ENCODE assay signal across 27 cellular contexts in the genomic region with DNA sequence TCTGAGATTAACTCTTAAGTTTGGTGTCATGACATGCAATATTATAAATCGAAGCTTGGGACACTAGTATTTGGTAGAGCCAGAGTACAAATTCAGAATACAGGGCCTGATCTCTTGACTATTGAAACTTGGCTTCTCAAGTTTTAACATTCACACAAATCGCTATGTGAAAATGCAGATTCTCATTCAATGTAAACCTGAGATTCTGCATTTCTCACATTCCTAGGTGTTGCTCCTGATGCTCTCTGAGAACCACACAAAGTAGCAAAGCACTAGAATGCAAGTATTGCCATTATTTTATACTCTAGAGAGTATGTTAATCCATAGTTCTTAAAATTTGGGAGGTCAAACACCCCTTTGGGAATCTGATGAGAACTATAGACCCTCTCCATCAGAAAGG. TPM values are rescaled to one million over a fixed set of nuclear protein-coding genes. Genes with fewer than 3 reads are reported as not detected.
DNase-seq lines count a peak whose midpoint lies in the region; ATAC-seq, FAIRE-seq and TF ChIP-seq lines count a peak whose summit lies in the region.
"Had no signal": no experiment of that assay in that cellular context is flagged by ENCODE, and none has a peak within 500 bp of the region (broad histone marks: within the 10 kb centered on the region; RNA-seq: fewer than 3 reads in every experiment).

No MANE protein-coding gene starts in this region.

- H3K56ac ChIP-seq in H9 (ENCODE audit: insufficient read length, low read depth, low read length) (no peak overlapping the region), H1 (replicated peaks; ENCODE audit: insufficient read length, low read depth, low read length) (no peak overlapping the region), mesendoderm (ENCODE audit: low read length) (no peak overlapping the region)

- H2BK12ac ChIP-seq in H9 (ENCODE audit: insufficient read length, low read depth, low read length) (no peak overlapping the region), H1 (ENCODE audit: low read depth, low read length) (no peak overlapping the region)

- H3K79me1 ChIP-seq in H9 (ENCODE audit: insufficient read depth, low read depth, low read length, poor library complexity, severe bottlenecking) (no peaks in the 10 kb centered on the region), H1 (ENCODE audit: low read depth, low read length) (no peaks in the 10 kb centered on the region), mesendoderm (ENCODE audit: low read length) (no peaks in the 10 kb centered on the region)

- WGBS in H9 (ENCODE audit: extremely low coverage, insufficient read length, low lambda C conversion rate), result no CpG with 5 or more reads among the region's 2 CpGs
- 54% methylated on average over 2 of the region's 2 CpGs; no CpG with 5 or more reads in 1 of the 2 experiments for WGBS in H1 (ENCODE audit: extremely low coverage in 1 of 2, insufficient coverage in 1 of 2, insufficient read length in 1 of 2, insufficient replicate concordance in 2 of 2, low coverage in 1 of 2, low lambda C conversion rate in 2 of 2, missing lambda C conversion rate in 1 of 2), 2 experiments
- WGBS in mesendoderm (ENCODE audit: extremely low coverage, insufficient coverage, low lambda C conversion rate), result no CpG with 5 or more reads among the region's 2 CpGs

- H3K9me3 ChIP-seq in H9 (ENCODE audit: control insufficient read depth, low read depth, low read length) (no peaks in the 10 kb centered on the region), H1 (ENCODE audit: insufficient read depth in 2 of 2, low read depth in 1 of 2, low read length in 1 of 2) (no peaks in the 10 kb centered on the region)
- H3K9me3 ChIP-seq: A549; BE2C; BLaER1 treated with 17β-estradiol and CSF1 and Interleukin-3, amounts not matched to agents 10 nM and 100 nM; HAP-1 had no signal

- no peak overlapping the region for H3K4me3 ChIP-seq in H1 (ENCODE audit: extremely low read depth in 1 of 4, insufficient read depth in 2 of 4, low read depth in 3 of 4, low read length in 4 of 4)
- H3K4me3 ChIP-seq in mesendoderm (ENCODE audit: low read length), result no peak overlapping the region
- H3K4me3 ChIP-seq: A549; BLaER1 treated with 17β-estradiol and CSF1 and Interleukin-3, amounts not matched to agents 10 nM and 100 nM; HAP-1 had no signal

- H3K23ac ChIP-seq in H9 (ENCODE audit: insufficient read length, low read depth, low read length) (no peak overlapping the region), H1 (ENCODE audit: insufficient read length) (no peak overlapping the region), mesendoderm (ENCODE audit: low read length) (no peak overlapping the region)

- H3K27ac ChIP-seq in H9 (ENCODE audit: insufficient read length, low read depth, low read length) (peak overlapping the region; percentile 83), H1 (ENCODE audit: low read depth, low read length) (no peak overlapping the region), mesendoderm (ENCODE audit: low read depth, low read length) (no peak overlapping the region)
- H3K27ac ChIP-seq: A549; BLaER1 treated with 17β-estradiol and CSF1 and Interleukin-3, amounts not matched to agents 10 nM and 100 nM had no signal

- H3K4me3 Mint-ChIP-seq in H9, result no peak overlapping the region
- no peak overlapping the region for H3K4me3 Mint-ChIP-seq in activated T-helper 17 cell treated with anti-CD3 and anti-CD28 coated beads, Interleukin-2, amount 50 U/mL, for 72 hours
- H3K4me3 Mint-ChIP-seq: CD14-positive monocyte; CD4-positive, alpha-beta T cell; HFFc6 had no signal

- POLR2A ChIA-PET in H1 (lab: Charles Lee; ENCODE audit: partially characterized antibody), result interaction anchor here (1.2 to 1.5 kb wide), 2 partner anchors 48 to 53 kb away, joined by 3 to 4 read pairs; a partner anchor contains a TSS

- no peak overlapping the region for H4K5ac ChIP-seq in H9 (ENCODE audit: insufficient read length, low read depth, low read length)
- H4K5ac ChIP-seq in H1 (ENCODE audit: insufficient read length, low read depth, low read length), result no peak overlapping the region
- no peak overlapping the region for H4K5ac ChIP-seq in mesendoderm (ENCODE audit: low read length)

- H2BK15ac ChIP-seq in H9 (ENCODE audit: low read depth, low read length) (no peak overlapping the region), H1 (ENCODE audit: low read length) (no peak overlapping the region), mesendoderm (replicated peaks; ENCODE audit: low read depth) (no peak overlapping the region)

- H3K18ac ChIP-seq in H9 (ENCODE audit: insufficient read length, low read depth, low read length), result no peak overlapping the region
- H3K18ac ChIP-seq in H1 (ENCODE audit: extremely low read depth, low read length), result no peak overlapping the region
- no peak overlapping the region for H3K18ac ChIP-seq in mesendoderm (ENCODE audit: low read length)

- no peak overlapping the region for H4K8ac ChIP-seq in H9 (replicated peaks; ENCODE audit: insufficient read length, low read depth, low read length)
- H4K8ac ChIP-seq in H1 (ENCODE audit: extremely low read depth, insufficient read depth, low read length), result no peak overlapping the region
- no peak overlapping the region for H4K8ac ChIP-seq in mesendoderm (ENCODE audit: low read depth, low read length)

- H3K4ac ChIP-seq in H9 (ENCODE audit: low read depth, low read length), result no peak overlapping the region
- H3K4ac ChIP-seq in H1 (replicated peaks; ENCODE audit: insufficient read length, low read depth, low read length), result no peak overlapping the region
- no peak overlapping the region for H3K4ac ChIP-seq in mesendoderm (ENCODE audit: low read depth, low read length)

- H3T11ph ChIP-seq in H9 (ENCODE audit: low read length), result no peak overlapping the region

- H3K36me3 Mint-ChIP-seq in H9 (ENCODE audit: insufficient read depth in 1 of 3, low read depth in 3 of 3), result no peaks in the 10 kb centered on the region
- no peaks in the 10 kb centered on the region for H3K36me3 Mint-ChIP-seq in activated T-helper 17 cell treated with anti-CD3 and anti-CD28 coated beads, Interleukin-2, amount 50 U/mL, for 72 hours (ENCODE audit: low read depth)

- H2BK5ac ChIP-seq in H9 (ENCODE audit: insufficient read length, low read length), result no peak overlapping the region
- no peak overlapping the region for H2BK5ac ChIP-seq in H1 (ENCODE audit: low read depth, low read length)
- no peak overlapping the region for H2BK5ac ChIP-seq in mesendoderm (ENCODE audit: low read length)

- no peaks in the 10 kb centered on the region for H3K27me3 Mint-ChIP-seq in H9 (ENCODE audit: low read depth)
- peaks cover 5% of the 10 kb centered on the region for H3K27me3 Mint-ChIP-seq in activated T-helper 17 cell treated with anti-CD3 and anti-CD28 coated beads, Interleukin-2, amount 50 U/mL, for 72 hours

- H3K9me3 Mint-ChIP-seq in H9, result no peaks in the 10 kb centered on the region
- H3K9me3 Mint-ChIP-seq in activated T-helper 17 cell treated with anti-CD3 and anti-CD28 coated beads, Interleukin-2, amount 50 U/mL, for 72 hours, result no peaks in the 10 kb centered on the region
- H3K9me3 Mint-ChIP-seq: CD4-positive, alpha-beta T cell had no signal

- FAIRE-seq in H1 (lab: Jason Lieb, UNC), result peak; percentile 85
- FAIRE-seq: A549, GM12891, GM18507 had no signal

- H3K27ac Mint-ChIP-seq in H9, result peak overlapping the region in 1 of 3 experiments; percentile 14; a peak in 1 of 7 replicates
- H3K27ac Mint-ChIP-seq in activated T-helper 17 cell treated with anti-CD3 and anti-CD28 coated beads, Interleukin-2, amount 50 U/mL, for 72 hours, result no peak overlapping the region
- H3K27ac Mint-ChIP-seq: CD14-positive monocyte; CD4-positive, alpha-beta T cell; HFFc6 had no signal

- H2AK5ac ChIP-seq in H9 (ENCODE audit: insufficient read length, low read length), result no peak overlapping the region
- H2AK5ac ChIP-seq in H1 (ENCODE audit: low read depth, low read length), result no peak overlapping the region
- no peak overlapping the region for H2AK5ac ChIP-seq in mesendoderm (ENCODE audit: low read length)

- H3K4me2 ChIP-seq in H9 (ENCODE audit: insufficient read depth, insufficient read length, low read length), result no peak overlapping the region
- H3K4me2 ChIP-seq in H1 (ENCODE audit: insufficient read depth in 1 of 2, low read depth in 2 of 2, low read length in 2 of 2), result 0 out of 4 replicates have a peak overlapping the region, but pooled peaks have one; percentile 1 to 22
- no peak overlapping the region for H3K4me2 ChIP-seq in mesendoderm (ENCODE audit: low read length)
- H3K4me2 ChIP-seq: A549; BLaER1 treated with 17β-estradiol and CSF1 and Interleukin-3, amounts not matched to agents 10 nM and 100 nM had no signal

- no peak overlapping the region for H2BK20ac ChIP-seq in H9 (ENCODE audit: low read depth, low read length, poor library complexity, severe bottlenecking)
- no peak overlapping the region for H2BK20ac ChIP-seq in H1 (ENCODE audit: low read length)

- peaks cover 39 to 49% of the 10 kb centered on the region in 2 experiments for H3K4me1 Mint-ChIP-seq in H9
- H3K4me1 Mint-ChIP-seq in activated T-helper 17 cell treated with anti-CD3 and anti-CD28 coated beads, Interleukin-2, amount 50 U/mL, for 72 hours, result no peaks in the 10 kb centered on the region
- H3K4me1 Mint-ChIP-seq: CD14-positive monocyte had no signal

- no peak for DNase-seq in H9
- DNase-seq in H1 (ENCODE audit: low read depth in 1 of 2, low spot score in 2 of 2), result no peak
- DNase-seq in iPS DF 19.7 (ENCODE audit: low read depth, low spot score), result peak; percentile 20
- peak; percentile 64 for DNase-seq in mesendoderm
- DNase-seq in mucosa of gallbladder (ENCODE audit: low spot score), result no peak
- DNase-seq: 8988T; ACHN; AML-193; BE2C; Calu3; CD4-positive, alpha-beta T cell; COR-L47; DMS53; DMS79 treated with DMSO at 0.1 percent for 48 hours; GF-D8; HFFc6 had no signal

- H2AFZ ChIP-seq in H9 (ENCODE audit: low read length) (no peak overlapping the region), H1 (ENCODE audit: low read length) (no peak overlapping the region)

- H3K23me2 ChIP-seq in H9 (ENCODE audit: insufficient read length, low read depth, low read length, poor library complexity, severe bottlenecking), result no peaks in the 10 kb centered on the region
- H3K23me2 ChIP-seq in H1 (ENCODE audit: low read depth, low read length), result no peaks in the 10 kb centered on the region

- CTCF ChIA-PET in H1 (lab: Charles Lee; ENCODE audit: partially characterized antibody), result interaction anchor here (0.7 to 1.8 kb wide), 2 partner anchors 19 to 26 kb away, joined by 3 to 6 read pairs; no protein-coding TSS in a partner anchor

- TF ChIP-seq CTCF in H9 (conservative IDR thresholded peaks at IDR 0.05) (no peak), H1 (IDR thresholded peaks at IDR 0.05; ENCODE audit: control extremely low read depth in 1 of 3, insufficient read depth in 1 of 3, low read depth in 1 of 3, low read length in 3 of 3) (no peak)

- TF ChIP-seq POLR2A in H1 (IDR thresholded peaks at IDR 0.05; ENCODE audit: control extremely low read depth in 1 of 2, low read depth in 2 of 2, low read length in 2 of 2), result no peak

- no peaks in the 10 kb centered on the region for H4K20me1 ChIP-seq in H9 (ENCODE audit: control insufficient read depth, insufficient read depth, insufficient read length)
- H4K20me1 ChIP-seq in H1 (replicated peaks in 1 of 2; ENCODE audit: control insufficient read depth in 1 of 2, insufficient read depth in 2 of 2, low read length in 2 of 2), result no peaks in the 10 kb centered on the region
- H4K20me1 ChIP-seq: BLaER1 treated with 17β-estradiol and CSF1 and Interleukin-3, amounts not matched to agents 10 nM and 100 nM had no signal

- H3K27me3 ChIP-seq in H9 (ENCODE audit: insufficient read depth, low read length) (no peaks in the 10 kb centered on the region), H1 (replicated peaks in 1 of 4; ENCODE audit: control insufficient read depth in 3 of 4, extremely low read depth in 1 of 4, insufficient read depth in 3 of 4, low read length in 3 of 4) (no peaks in the 10 kb centered on the region), mesendoderm (ENCODE audit: insufficient read depth, low read length, poor library complexity) (no peaks in the 10 kb centered on the region)
- H3K27me3 ChIP-seq: BE2C; BLaER1 treated with 17β-estradiol and CSF1 and Interleukin-3, amounts not matched to agents 10 nM and 100 nM had no signal

- H3K14ac ChIP-seq in H9 (ENCODE audit: insufficient read depth, low read length) (no peak overlapping the region; the same call in 1 of the 2 replicates), H1 (ENCODE audit: insufficient read length) (no peak overlapping the region)

- TF ChIP-seq RAD21 in H1 (IDR thresholded peaks at IDR 0.05 in 1 of 2, conservative IDR thresholded peaks at IDR 0.05 in 1 of 2; ENCODE audit: low read depth in 2 of 2, low read length in 2 of 2), result no peak

- H3K79me2 ChIP-seq in H9 (ENCODE audit: insufficient read depth, low read length), result no peaks in the 10 kb centered on the region
- H3K79me2 ChIP-seq in H1 (ENCODE audit: control insufficient read depth in 1 of 2, insufficient read depth in 2 of 2, low read length in 2 of 2), result no peaks in the 10 kb centered on the region
- no peaks in the 10 kb centered on the region for H3K79me2 ChIP-seq in mesendoderm (ENCODE audit: control insufficient read depth, insufficient read depth, low read length)

- ATAC-seq in activated T-helper 17 cell treated with anti-CD3 and anti-CD28 coated beads, Interleukin-2, amount 50 U/mL, for 72 hours (replicated peaks), result no peak
- no peak for ATAC-seq in HG02763 (IDR thresholded peaks at IDR 0.05; ENCODE audit: unreplicated experiment)
- ATAC-seq: A549 had no signal

- H2BK120ac ChIP-seq in H9 (ENCODE audit: low read depth, low read length, poor library complexity, severe bottlenecking) (no peak overlapping the region), H1 (replicated peaks; ENCODE audit: low read depth, low read length) (no peak overlapping the region), mesendoderm (ENCODE audit: low read depth, low read length) (peak overlapping the region; percentile 61)

- H3K9ac ChIP-seq in H9 (ENCODE audit: extremely low read depth, insufficient read length, low read length) (no peak overlapping the region), H1 (replicated peaks in 1 of 4; ENCODE audit: extremely low read depth in 1 of 4, low read depth in 3 of 4, low read length in 3 of 4) (no peak overlapping the region), mesendoderm (ENCODE audit: low read length) (no peak overlapping the region)
- H3K9ac ChIP-seq: BLaER1 treated with 17β-estradiol and CSF1 and Interleukin-3, amounts not matched to agents 10 nM and 100 nM had no signal

- H3K4me1 ChIP-seq in H9 (ENCODE audit: insufficient read depth, low read length) (peaks cover 8% of the 10 kb centered on the region; the same call in 1 of the 2 replicates), H1 (replicated peaks in 1 of 4; ENCODE audit: control insufficient read depth in 3 of 4, insufficient read depth in 4 of 4, low read length in 3 of 4) (peaks cover 0 to 20% (median 2%) of the 10 kb centered on the region in 4 experiments; a peak in 5 of 7 replicates), mesendoderm (ENCODE audit: control insufficient read depth, low read depth, low read length) (no peaks in the 10 kb centered on the region)
- H3K4me1 ChIP-seq: A549; BE2C; BLaER1 treated with 17β-estradiol and CSF1 and Interleukin-3, amounts not matched to agents 10 nM and 100 nM had no signal

- H4K91ac ChIP-seq in H9 (ENCODE audit: insufficient read length, low read depth, low read length), result no peak overlapping the region
- no peak overlapping the region for H4K91ac ChIP-seq in H1 (replicated peaks; ENCODE audit: insufficient read length, low read length)

- H3K36me3 ChIP-seq in H1 (ENCODE audit: control insufficient read depth in 2 of 4, insufficient read depth in 4 of 4, low read length in 3 of 4) (no peaks in the 10 kb centered on the region), mesendoderm (ENCODE audit: control insufficient read depth, insufficient read depth, low read length) (no peaks in the 10 kb centered on the region)
- H3K36me3 ChIP-seq: BE2C; BLaER1 treated with 17β-estradiol and CSF1 and Interleukin-3, amounts not matched to agents 10 nM and 100 nM; HAP-1 had no signal

- no peak for TF ChIP-seq EP300 in H1 (IDR thresholded peaks at IDR 0.05; ENCODE audit: borderline replicate concordance in 1 of 2, low read depth in 2 of 2, low read length in 2 of 2)

RNA-seq across cellular contexts. Expression of a gene that starts 47.9 kb away (rescaled TPM):
- total RNA-seq in H9 (2021), result 0.90 and 1.3 TPM in 2 replicates
- 1.7 and 3.2 TPM in 2 replicates for total RNA-seq in H1 (2021; fragmentation: NEBNext Ultra II Directional; extraction: Animal tissue kit (Norgen Biotek cat#: 25700))
- 0.25 and 0.50 TPM in 2 replicates for polyA plus RNA-seq in H1 (2011; rRNA removed)
- 0.88 TPM for polyA plus RNA-seq in H1 (2011; cell fraction: cytosol; rRNA removed)
- 0.46 TPM for polyA plus RNA-seq in H1 (2011; cell fraction: nucleus; rRNA removed)
- 0.48 to 1.6 TPM (median 0.83 TPM) in 4 replicates for polyA plus RNA-seq in H1 (2012, experiment 1 of 2)
- polyA plus RNA-seq in H1 (2012, experiment 2 of 2), result 0.07 TPM
- polyA plus RNA-seq in H1 (2013, experiment 1 of 2), result 0.53 TPM
- 0.46 TPM for polyA plus RNA-seq in H1 (2013, experiment 2 of 2)
- 1.8 and 4.2 TPM in 2 replicates for polyA minus RNA-seq in H1 (2011; rRNA and poly(A)+ RNA removed)
- 0.66 TPM for polyA minus RNA-seq in H1 (2011; cell fraction: cytosol; rRNA and poly(A)+ RNA removed)
- polyA minus RNA-seq in H1 (2011; cell fraction: nucleus; rRNA and poly(A)+ RNA removed), result 8.3 TPM
- 0.06 TPM for polyA plus RNA-seq in mesendoderm (2013, experiment 1 of 2)
- 0.13 TPM for polyA plus RNA-seq in mesendoderm (2013, experiment 2 of 2)
- total RNA-seq in activated T-helper 17 cell treated with anti-CD3 and anti-CD28 coated beads, Interleukin-2, amount 50 U/mL, for 72 hours, result under 1 TPM; 0.42 to 0.71 TPM
- 0.32 TPM for total RNA-seq in mucosa of gallbladder
- total RNA-seq: Daoy, G401, H4, HFFc6 had no signal
- polyA plus RNA-seq: A549 had no signal

Comparison
In these comparisons a context has a peak if more than half of its experiments do, and no peak if none do; other contexts are left out.
1. DNase-seq: peak in iPS DF 19.7 (single experiment) and mesendoderm (single experiment); none in H9 (single experiment), H1 (0 of 2) and mucosa of gallbladder (single experiment).
2. H3K4me2 ChIP-seq: peak in H1 (2 of 2); none in H9 (single experiment) and mesendoderm (single experiment).